ENCODE assay signal across 29 cellular contexts in the genomic region with DNA sequence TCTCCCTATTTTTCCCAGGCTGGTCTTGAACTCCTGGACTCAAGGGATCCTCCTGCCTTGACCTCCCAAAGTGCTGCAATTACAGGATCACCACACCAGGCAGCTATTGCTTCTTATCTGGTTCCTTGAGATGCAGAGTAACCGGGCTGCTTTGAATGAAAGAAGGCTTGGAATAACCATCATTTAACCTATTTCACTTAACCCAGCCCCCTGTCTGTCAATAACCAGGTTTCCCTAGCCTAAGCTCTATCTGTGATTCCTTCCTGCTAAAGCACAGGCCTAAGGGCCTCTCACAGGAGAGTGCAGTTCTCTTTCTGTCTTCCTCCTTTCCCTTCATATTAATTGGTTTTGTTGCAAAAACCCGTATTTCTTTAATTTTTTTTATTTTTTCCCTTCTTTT.
"Had no signal": no experiment of that assay in that cellular context is flagged by ENCODE, and none has a peak within 500 bp of the region (broad histone marks: within the 10 kb centered on the region; RNA-seq: fewer than 3 reads in every experiment).

No MANE protein-coding gene starts in this region.

- ATAC-seq: activated naive CD4-positive, alpha-beta T cell treated with anti-CD3 and anti-CD28 coated beads, Interleukin-2, amount 50 U/mL, for 72 hours; activated T-cell treated with anti-CD3 and anti-CD28 coated beads, Interleukin-2, amount 50 U/mL, for 72 hours; esophagus mucosa had no signal

- H3K27me3 ChIP-seq: brain microvascular endothelial cell, dorsolateral prefrontal cortex had no signal

- H3K36me3 ChIP-seq: brain microvascular endothelial cell had no signal

- H3K4me3 Mint-ChIP-seq: activated CD4-positive, alpha-beta memory T cell treated with anti-CD3 and anti-CD28 coated beads, Interleukin-2, amount 10 ng/mL, durations not matched to agents 7 days and 5 days; activated CD4-positive, alpha-beta T cell treated with anti-CD3 and anti-CD28 coated beads, Interleukin-2, amount 10 ng/mL, durations not matched to agents 7 days and 5 days; activated naive CD4-positive, alpha-beta T cell treated with anti-CD3 and anti-CD28 coated beads, Interleukin-2, amount 10 ng/mL, durations not matched to agents 7 days and 5 days; activated naive CD8-positive, alpha-beta T cell treated with anti-CD3 and anti-CD28 coated beads, Interleukin-2, amount 10 ng/mL, durations not matched to agents 7 days and 5 days; activated T-cell treated with anti-CD3 and anti-CD28 coated beads, Interleukin-2, amount 50 U/mL, for 24 hours; activated T-cell treated with anti-CD3 and anti-CD28 coated beads, Interleukin-2, amount 50 U/mL, for 72 hours; central memory CD8-positive, alpha-beta T cell; dendritic cell treated with granulocyte-macrophage colony-stimulating factor and Interleukin-4, amounts not matched to agents 40 ng/mL and 50 ng/mL, for 4 days; endodermal cell had no signal

- H3K9me3 Mint-ChIP-seq: activated CD4-positive, alpha-beta T cell treated with anti-CD3 and anti-CD28 coated beads, Interleukin-2, amount 10 ng/mL, durations not matched to agents 7 days and 5 days; activated T-cell treated with anti-CD3 and anti-CD28 coated beads, Interleukin-2, amount 50 U/mL, for 24 hours; central memory CD8-positive, alpha-beta T cell; endodermal cell had no signal

- H3K27ac ChIP-seq: brain microvascular endothelial cell, coronary artery, dorsolateral prefrontal cortex had no signal

- H3K4me1 Mint-ChIP-seq: activated CD4-positive, alpha-beta memory T cell treated with anti-CD3 and anti-CD28 coated beads, Interleukin-2, amount 10 ng/mL, durations not matched to agents 7 days and 5 days; activated CD4-positive, alpha-beta T cell treated with anti-CD3 and anti-CD28 coated beads, Interleukin-2, amount 10 ng/mL, durations not matched to agents 7 days and 5 days; activated naive CD4-positive, alpha-beta T cell treated with anti-CD3 and anti-CD28 coated beads, Interleukin-2, amount 10 ng/mL, durations not matched to agents 7 days and 5 days; activated naive CD8-positive, alpha-beta T cell treated with anti-CD3 and anti-CD28 coated beads, Interleukin-2, amount 10 ng/mL, durations not matched to agents 7 days and 5 days had no signal

- FAIRE-seq: astrocyte, bronchial epithelial cell, frontal cortex had no signal

- H3K36me3 Mint-ChIP-seq: activated naive CD4-positive, alpha-beta T cell treated with anti-CD3 and anti-CD28 coated beads, Interleukin-2, amount 10 ng/mL, durations not matched to agents 7 days and 5 days; activated naive CD4-positive, alpha-beta T cell treated with anti-CD3 and anti-CD28 coated beads, Interleukin-2, amount 50 U/mL, for 72 hours; activated naive CD8-positive, alpha-beta T cell treated with anti-CD3 and anti-CD28 coated beads, Interleukin-2, amount 10 ng/mL, durations not matched to agents 7 days and 5 days had no signal

- DNase-seq: activated CD4-positive, alpha-beta memory T cell treated with anti-CD3 and anti-CD28 coated beads, Interleukin-2, amount 10 ng/mL, durations not matched to agents 7 days and 5 days; activated CD4-positive, alpha-beta T cell treated with anti-CD3 and anti-CD28 coated beads for 1 hour; activated CD4-positive, alpha-beta T cell treated with anti-CD3 and anti-CD28 coated beads for 4 hours; activated CD4-positive, alpha-beta T cell treated with anti-CD3 and anti-CD28 coated beads, Interleukin-2, amount 10 ng/mL, durations not matched to agents 7 days and 5 days; activated CD4-positive, alpha-beta T cell treated with anti-CD3 and anti-CD28 coated beads, Interleukin-2, amount 50 U/mL, for 4 hours; activated CD8-positive, alpha-beta memory T cell treated with anti-CD3 and anti-CD28 coated beads, Interleukin-2, amount 50 U/mL, for 48 hours; activated gamma-delta T cell; activated naive CD4-positive, alpha-beta T cell; activated naive CD4-positive, alpha-beta T cell treated with anti-CD3 and anti-CD28 coated beads, Interleukin-2, amount 10 ng/mL, durations not matched to agents 7 days and 5 days; activated naive CD8-positive, alpha-beta T cell treated with anti-CD3 and anti-CD28 coated beads, Interleukin-2, amount 10 ng/mL, durations not matched to agents 7 days and 5 days; activated T-cell treated with anti-CD3 and anti-CD28 coated beads for 4 hours; activated T-cell treated with anti-CD3 and anti-CD28 coated beads, Interleukin-2, amount 50 U/mL, for 24 hours; activated T-cell treated with anti-CD3 and anti-CD28 coated beads, Interleukin-2, amount 50 U/mL, for 72 hours; anterior cingulate cortex; brain microvascular endothelial cell; dorsolateral prefrontal cortex; effector memory CD4-positive, alpha-beta T cell; endodermal cell; foreskin fibroblast; head of caudate nucleus; T-helper 2 cell had no signal

- H3K27ac Mint-ChIP-seq: activated CD4-positive, alpha-beta memory T cell treated with anti-CD3 and anti-CD28 coated beads, Interleukin-2, amount 10 ng/mL, durations not matched to agents 7 days and 5 days; activated CD4-positive, alpha-beta T cell treated with anti-CD3 and anti-CD28 coated beads, Interleukin-2, amount 10 ng/mL, durations not matched to agents 7 days and 5 days; activated naive CD4-positive, alpha-beta T cell treated with anti-CD3 and anti-CD28 coated beads, Interleukin-2, amount 10 ng/mL, durations not matched to agents 7 days and 5 days; activated naive CD4-positive, alpha-beta T cell treated with anti-CD3 and anti-CD28 coated beads, Interleukin-2, amount 50 U/mL, for 72 hours; activated naive CD8-positive, alpha-beta T cell treated with anti-CD3 and anti-CD28 coated beads, Interleukin-2, amount 10 ng/mL, durations not matched to agents 7 days and 5 days; activated T-cell treated with anti-CD3 and anti-CD28 coated beads, Interleukin-2, amount 50 U/mL, for 24 hours; activated T-cell treated with anti-CD3 and anti-CD28 coated beads, Interleukin-2, amount 50 U/mL, for 72 hours; dendritic cell treated with granulocyte-macrophage colony-stimulating factor and Interleukin-4, amounts not matched to agents 40 ng/mL and 50 ng/mL, for 4 days; endodermal cell had no signal

- H3K4me3 ChIP-seq: coronary artery, dorsolateral prefrontal cortex had no signal

- H3K27me3 Mint-ChIP-seq: activated CD4-positive, alpha-beta memory T cell treated with anti-CD3 and anti-CD28 coated beads, Interleukin-2, amount 10 ng/mL, durations not matched to agents 7 days and 5 days; activated CD4-positive, alpha-beta T cell treated with anti-CD3 and anti-CD28 coated beads, Interleukin-2, amount 10 ng/mL, durations not matched to agents 7 days and 5 days; activated naive CD4-positive, alpha-beta T cell treated with anti-CD3 and anti-CD28 coated beads, Interleukin-2, amount 10 ng/mL, durations not matched to agents 7 days and 5 days; activated naive CD8-positive, alpha-beta T cell treated with anti-CD3 and anti-CD28 coated beads, Interleukin-2, amount 10 ng/mL, durations not matched to agents 7 days and 5 days; activated T-cell treated with anti-CD3 and anti-CD28 coated beads, Interleukin-2, amount 50 U/mL, for 24 hours; central memory CD8-positive, alpha-beta T cell; dendritic cell treated with granulocyte-macrophage colony-stimulating factor and Interleukin-4, amounts not matched to agents 40 ng/mL and 50 ng/mL, for 4 days had no signal
